17 cellular contexts compared by ENCODE assay signal in the genomic region with DNA sequence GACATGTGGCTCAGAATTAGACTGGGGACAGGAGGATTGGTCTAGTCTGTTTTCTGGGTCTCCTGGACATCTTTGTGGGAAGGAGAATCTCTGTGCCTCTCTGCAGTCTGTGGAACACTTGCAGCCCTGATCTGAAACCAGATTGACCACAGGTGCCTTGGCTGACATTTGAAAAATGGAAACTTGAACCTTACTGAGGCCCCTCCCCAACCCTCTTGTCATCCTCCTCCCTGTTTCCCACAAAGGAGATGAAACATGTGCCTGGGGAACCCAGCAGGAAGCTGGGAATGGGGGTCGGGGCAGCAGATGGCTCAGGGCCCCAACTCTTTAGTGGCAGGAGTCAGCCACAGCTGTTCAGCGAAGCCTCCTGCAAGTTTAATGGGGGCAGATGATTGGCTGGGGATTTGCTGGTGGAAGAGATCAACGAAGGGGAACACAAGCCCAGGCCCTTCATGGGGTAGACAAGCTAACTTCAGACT. TPM values are rescaled to one million over a fixed set of nuclear protein-coding genes. Genes with fewer than 3 reads are reported as not detected.
DNase-seq lines count a peak whose midpoint lies in the region; ATAC-seq and TF ChIP-seq lines count a peak whose summit lies in the region.
"Had no signal": no experiment of that assay in that cellular context is flagged by ENCODE, and none has a peak within 500 bp of the region (broad histone marks: within the 10 kb centered on the region; RNA-seq: fewer than 3 reads in every experiment).

No MANE protein-coding gene starts in this region.

- TF ChIP-seq CTCF in WERI-Rb-1 (IDR thresholded peaks at IDR 0.05; ENCODE audit: low read depth, low read length) (no peak), breast epithelium (IDR thresholded peaks at IDR 0.05) (no peak)

- intact Hi-C loops in breast epithelium (cut with DNase I; ENCODE audit: low total_unique reads) = no loop called here

- H3K4me1 Mint-ChIP-seq in activated naive CD8-positive, alpha-beta T cell treated with anti-CD3 and anti-CD28 coated beads, Interleukin-2, amount 50 U/mL, for 24 hours = peaks cover 10% of the 10 kb centered on the region
- peaks cover 5% of the 10 kb centered on the region for H3K4me1 Mint-ChIP-seq in activated naive CD8-positive, alpha-beta T cell treated with anti-CD3 and anti-CD28 coated beads for 36 hours
- no peaks in the 10 kb centered on the region for H3K4me1 Mint-ChIP-seq in naive thymus-derived CD8-positive, alpha-beta T cell
- H3K4me1 Mint-ChIP-seq: activated B cell treated with CpG ODN at 0.5 μM for 24 hours had no signal

- H3K9me3 Mint-ChIP-seq in activated naive CD8-positive, alpha-beta T cell treated with anti-CD3 and anti-CD28 coated beads, Interleukin-2, amount 50 U/mL, for 24 hours = no peaks in the 10 kb centered on the region
- no peaks in the 10 kb centered on the region for H3K9me3 Mint-ChIP-seq in activated naive CD8-positive, alpha-beta T cell treated with anti-CD3 and anti-CD28 coated beads for 36 hours
- H3K9me3 Mint-ChIP-seq in naive thymus-derived CD8-positive, alpha-beta T cell = no peaks in the 10 kb centered on the region
- H3K9me3 Mint-ChIP-seq: activated B cell treated with CpG ODN at 0.5 μM for 24 hours; effector memory CD8-positive, alpha-beta T cell had no signal

- peaks cover 37% of the 10 kb centered on the region for H3K36me3 ChIP-seq in WERI-Rb-1
- no peaks in the 10 kb centered on the region for H3K36me3 ChIP-seq in breast epithelium
- H3K36me3 ChIP-seq: MG63 had no signal

- TF ChIP-seq POLR2A in breast epithelium (IDR thresholded peaks at IDR 0.05) = no peak

- H3K27ac Mint-ChIP-seq in activated naive CD8-positive, alpha-beta T cell treated with anti-CD3 and anti-CD28 coated beads, Interleukin-2, amount 50 U/mL, for 24 hours = no peak overlapping the region
- no peak overlapping the region for H3K27ac Mint-ChIP-seq in activated naive CD8-positive, alpha-beta T cell treated with anti-CD3 and anti-CD28 coated beads for 36 hours
- no peak overlapping the region for H3K27ac Mint-ChIP-seq in naive thymus-derived CD8-positive, alpha-beta T cell
- H3K27ac Mint-ChIP-seq: activated B cell treated with CpG ODN at 0.5 μM for 24 hours; effector memory CD8-positive, alpha-beta T cell had no signal

- no peaks in the 10 kb centered on the region for H3K4me1 ChIP-seq in breast epithelium

- no peak for DNase-seq in activated naive CD8-positive, alpha-beta T cell treated with anti-CD3 and anti-CD28 coated beads, Interleukin-2, amount 50 U/mL, for 24 hours
- DNase-seq in activated naive CD8-positive, alpha-beta T cell treated with anti-CD3 and anti-CD28 coated beads for 36 hours = no peak
- DNase-seq in WERI-Rb-1 = peak; percentile 78
- no peak for DNase-seq in naive thymus-derived CD8-positive, alpha-beta T cell
- no peak for DNase-seq in breast epithelium (ENCODE audit: low spot score in 2 of 2)
- DNase-seq in MV-4-11 (lab: John Stamatoyannopoulos, UW) = no peak
- DNase-seq: activated B cell treated with CpG ODN at 0.5 μM for 24 hours; aorta; effector memory CD8-positive, alpha-beta T cell; psoas muscle; substantia nigra had no signal

- no peak overlapping the region for H3K4me3 ChIP-seq in WERI-Rb-1 (ENCODE audit: low read depth, low read length)
- H3K4me3 ChIP-seq in breast epithelium = no peak overlapping the region
- H3K4me3 ChIP-seq: A549, lung, MG63, psoas muscle had no signal

- H3K27ac ChIP-seq in WERI-Rb-1 (peak overlapping the region; percentile 64), breast epithelium (no peak overlapping the region)
- H3K27ac ChIP-seq: psoas muscle had no signal

- ATAC-seq in activated naive CD8-positive, alpha-beta T cell treated with anti-CD3 and anti-CD28 coated beads, Interleukin-2, amount 50 U/mL, for 24 hours = peak; percentile 56
- ATAC-seq in HG03103 (IDR thresholded peaks at IDR 0.05; ENCODE audit: low read depth, unreplicated experiment) = peak; percentile 48
- no peak for ATAC-seq in naive thymus-derived CD8-positive, alpha-beta T cell
- ATAC-seq in HG03469 (IDR thresholded peaks at IDR 0.05; ENCODE audit: unreplicated experiment) = no peak
- ATAC-seq: effector memory CD8-positive, alpha-beta T cell; Right ventricle myocardium inferior had no signal

- H3K36me3 Mint-ChIP-seq in activated naive CD8-positive, alpha-beta T cell treated with anti-CD3 and anti-CD28 coated beads, Interleukin-2, amount 50 U/mL, for 24 hours (ENCODE audit: low read depth) = no peaks in the 10 kb centered on the region
- H3K36me3 Mint-ChIP-seq in activated naive CD8-positive, alpha-beta T cell treated with anti-CD3 and anti-CD28 coated beads for 36 hours = no peaks in the 10 kb centered on the region
- no peaks in the 10 kb centered on the region for H3K36me3 Mint-ChIP-seq in naive thymus-derived CD8-positive, alpha-beta T cell

- H3K27me3 ChIP-seq in WERI-Rb-1 (ENCODE audit: insufficient read depth, low read depth, severe bottlenecking) (no peaks in the 10 kb centered on the region), breast epithelium (no peaks in the 10 kb centered on the region)

- no peak overlapping the region for H3K4me3 Mint-ChIP-seq in activated naive CD8-positive, alpha-beta T cell treated with anti-CD3 and anti-CD28 coated beads, Interleukin-2, amount 50 U/mL, for 24 hours
- H3K4me3 Mint-ChIP-seq in activated naive CD8-positive, alpha-beta T cell treated with anti-CD3 and anti-CD28 coated beads for 36 hours = no peak overlapping the region
- H3K4me3 Mint-ChIP-seq in naive thymus-derived CD8-positive, alpha-beta T cell = no peak overlapping the region
- H3K4me3 Mint-ChIP-seq: activated B cell treated with CpG ODN at 0.5 μM for 24 hours; effector memory CD8-positive, alpha-beta T cell had no signal

- H3K9me3 ChIP-seq in WERI-Rb-1 (ENCODE audit: severe bottlenecking) (no peaks in the 10 kb centered on the region), breast epithelium (no peaks in the 10 kb centered on the region)
- H3K9me3 ChIP-seq: A549, MG63, psoas muscle had no signal

- H3K27me3 Mint-ChIP-seq in activated naive CD8-positive, alpha-beta T cell treated with anti-CD3 and anti-CD28 coated beads, Interleukin-2, amount 50 U/mL, for 24 hours = peaks cover 18% of the 10 kb centered on the region
- H3K27me3 Mint-ChIP-seq in activated naive CD8-positive, alpha-beta T cell treated with anti-CD3 and anti-CD28 coated beads for 36 hours = peaks cover 27% of the 10 kb centered on the region
- peaks cover 11 to 30% (median 25%) of the 10 kb centered on the region in 5 donors for H3K27me3 Mint-ChIP-seq in naive thymus-derived CD8-positive, alpha-beta T cell
- H3K27me3 Mint-ChIP-seq: activated B cell treated with CpG ODN at 0.5 μM for 24 hours had no signal

- POLR2A ChIA-PET in naive thymus-derived CD8-positive, alpha-beta T cell (lab: Charles Lee) = no interaction called here

RNA-seq across cellular contexts. Expression of a gene that starts 18.1 kb away (rescaled TPM):
- under 1 TPM; 0.21 to 0.22 TPM for total RNA-seq in activated naive CD8-positive, alpha-beta T cell treated with anti-CD3 and anti-CD28 coated beads for 36 hours
- total RNA-seq in naive thymus-derived CD8-positive, alpha-beta T cell = not detected
- polyA plus RNA-seq in naive thymus-derived CD8-positive, alpha-beta T cell = under 1 TPM in 2 of 3 donors, not detected in 1; 0.30 to 0.68 TPM
- total RNA-seq in breast epithelium = 1 to 10 TPM; 2.3 to 4.0 (median 2.9) TPM

RNA-seq across cellular contexts. Expression of a gene that starts 47.2 kb away (rescaled TPM):
- total RNA-seq in activated naive CD8-positive, alpha-beta T cell treated with anti-CD3 and anti-CD28 coated beads for 36 hours = 10 to 100 TPM; 41.6 to 42.3 TPM
- 10 to 100 TPM; 94.8 to 98.5 TPM for total RNA-seq in naive thymus-derived CD8-positive, alpha-beta T cell
- 10 to 100 TPM; 18.5 to 28.1 (median 25.2) TPM for polyA plus RNA-seq in naive thymus-derived CD8-positive, alpha-beta T cell
- total RNA-seq in breast epithelium = 10 to 100 TPM; 60.5 to 84.0 (median 72.4) TPM

Comparison
In these comparisons a context has a peak if more than half of its experiments do, and no peak if none do; other contexts are left out.
1. ATAC-seq: peak in activated naive CD8-positive, alpha-beta T cell treated with anti-CD3 and anti-CD28 coated beads, Interleukin-2, amount 50 U/mL, for 24 hours (single experiment) and HG03103 (single experiment); none in naive thymus-derived CD8-positive, alpha-beta T cell (0 of 2) and HG03469 (single experiment).